ENCODE assay signal across 22 cellular contexts in the genomic region with DNA sequence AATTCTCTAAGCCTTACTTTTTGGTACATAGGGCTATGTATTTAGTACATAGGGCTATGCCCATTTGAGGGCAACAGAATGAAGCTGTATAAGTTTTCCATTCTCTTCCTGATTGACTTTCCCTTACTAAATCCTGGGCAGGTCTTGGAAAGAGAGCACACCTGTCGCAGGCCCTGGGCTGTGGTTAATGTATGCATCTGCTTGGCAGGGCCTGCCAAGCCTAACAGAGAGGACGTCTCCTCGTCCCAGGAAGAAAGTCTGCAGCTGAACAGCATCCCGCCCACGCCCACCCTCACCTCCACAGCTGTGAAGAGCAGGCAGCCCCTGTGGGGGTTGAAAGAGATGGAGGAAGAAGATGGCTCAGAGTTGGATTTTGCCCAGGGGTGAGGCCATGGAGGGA. TPM values are rescaled to one million over a fixed set of nuclear protein-coding genes. Genes with fewer than 3 reads are reported as not detected.
A peak's percentile ranks its signal among the peaks of the same experiment; 100 is the strongest.
DNase-seq lines count a peak whose midpoint lies in the region; ATAC-seq and TF ChIP-seq lines count a peak whose summit lies in the region.
"Had no signal": no experiment of that assay in that cellular context is flagged by ENCODE, and none has a peak within 500 bp of the region (broad histone marks: within the 10 kb centered on the region; RNA-seq: fewer than 3 reads in every experiment).

No MANE protein-coding gene starts in this region.

- H3K4me3 ChIP-seq in BLaER1 treated with 17β-estradiol and CSF1 and Interleukin-3, amounts not matched to agents 10 nM and 100 nM = no peak overlapping the region
- no peak overlapping the region for H3K4me3 ChIP-seq in CD4-positive, alpha-beta memory T cell (ENCODE audit: low read length in 2 of 2)
- H3K4me3 ChIP-seq in mucosa of descending colon = no peak overlapping the region
- H3K4me3 ChIP-seq: GM23338, hepatocyte, SK-N-MC had no signal

- DNase-seq in CD4-positive, alpha-beta memory T cell = no peak
- DNase-seq in T-helper 17 cell (no peak), mucosa of descending colon (peak in 2 of 3 donors; percentile 40 to 52), HT-29 (ENCODE audit: low spot score) (no peak), SW480 (ENCODE audit: low spot score) (no peak)
- DNase-seq: DMS79, endodermal cell, KBM-7, kidney glomerular epithelial cell, NCI-H2171, NCI-H774, trophoblast cell had no signal

- peaks cover 0 to 4% (median 0%) of the 10 kb centered on the region in 11 experiments; a peak in 1 of 22 replicates for H3K36me3 ChIP-seq in BLaER1 treated with 17β-estradiol and CSF1 and Interleukin-3, amounts not matched to agents 10 nM and 100 nM
- H3K36me3 ChIP-seq in CD4-positive, alpha-beta memory T cell (ENCODE audit: insufficient read depth, low read length) = no peaks in the 10 kb centered on the region
- H3K36me3 ChIP-seq in mucosa of descending colon (ENCODE audit: low read depth) = no peaks in the 10 kb centered on the region

- no peaks in the 10 kb centered on the region for H3K9me3 Mint-ChIP-seq in CD4-positive, alpha-beta memory T cell
- H3K9me3 Mint-ChIP-seq: endodermal cell, GM23338 had no signal

- H3K4me3 Mint-ChIP-seq in CD4-positive, alpha-beta memory T cell = peak overlapping the region in 4 of 8 donors; percentile 4 to 71 (median 34)
- peak overlapping the region; percentile 76 for H3K4me3 Mint-ChIP-seq in T-helper 17 cell
- H3K4me3 Mint-ChIP-seq: endodermal cell, GM23338 had no signal

- ATAC-seq in T-helper 17 cell (no peak), mucosa of descending colon (peak; percentile 46), SK-N-SH treated with all-trans-retinoic acid at 6 μM for 48 hours (no peak)
- ATAC-seq: GM23338, Panc1, right cardiac atrium had no signal

- H3K27ac Mint-ChIP-seq in CD4-positive, alpha-beta memory T cell = peak overlapping the region in 6 of 7 donors; percentile 16 to 94 (median 76)
- peak overlapping the region; percentile 93 for H3K27ac Mint-ChIP-seq in T-helper 17 cell
- H3K27ac Mint-ChIP-seq: GM23338 had no signal

- CTCF ChIA-PET in CD4-positive, alpha-beta memory T cell (lab: Charles Lee; ENCODE audit: partially characterized antibody) = interaction anchor here (0.7 to 1.8 kb wide), 5 partner anchors 10 to 109 kb away, joined by 3 to 6 read pairs (median 3); partner anchors contain the start of genes AP4M1 and MCM7

- H3K27me3 Mint-ChIP-seq in CD4-positive, alpha-beta memory T cell = no peaks in the 10 kb centered on the region
- no peaks in the 10 kb centered on the region for H3K27me3 Mint-ChIP-seq in T-helper 17 cell

- H3K4me2 ChIP-seq in BLaER1 treated with 17β-estradiol and CSF1 and Interleukin-3, amounts not matched to agents 10 nM and 100 nM = peak overlapping the region; percentile 54 to 85 (median 80)
- H3K4me2 ChIP-seq: GM23338, hepatocyte had no signal

- peaks cover 23 to 58% (median 44%) of the 10 kb centered on the region in 10 experiments for H3K4me1 ChIP-seq in BLaER1 treated with 17β-estradiol and CSF1 and Interleukin-3, amounts not matched to agents 10 nM and 100 nM
- peaks cover 37% of the 10 kb centered on the region for H3K4me1 ChIP-seq in CD4-positive, alpha-beta memory T cell (ENCODE audit: insufficient read depth, low read length)
- H3K4me1 ChIP-seq in mucosa of descending colon (ENCODE audit: low read depth) = peaks cover 14% of the 10 kb centered on the region

- peaks cover 38 to 56% (median 44%) of the 10 kb centered on the region in 4 donors for H3K4me1 Mint-ChIP-seq in CD4-positive, alpha-beta memory T cell
- peaks cover 30% of the 10 kb centered on the region for H3K4me1 Mint-ChIP-seq in T-helper 17 cell

- H3K36me3 Mint-ChIP-seq in CD4-positive, alpha-beta memory T cell = no peaks in the 10 kb centered on the region
- peaks cover 2% of the 10 kb centered on the region for H3K36me3 Mint-ChIP-seq in T-helper 17 cell (ENCODE audit: low read depth)

- intact Hi-C loops in CD4-positive, alpha-beta memory T cell (cut with micrococcal nuclease) = loop anchor here (5.0 kb wide), 1 partner anchor 34 kb away; the partner anchor contains the start of genes GPC2 and STAG3
- intact Hi-C loops in mucosa of descending colon (cut with DNase I, micrococcal nuclease) = loop anchor here (5.0 to 10.0 kb wide), 2 partner anchors 76 to 79 kb away; no protein-coding TSS in a partner anchor

- no peak overlapping the region for H3K9ac ChIP-seq in BLaER1 treated with 17β-estradiol and CSF1 and Interleukin-3, amounts not matched to agents 10 nM and 100 nM

- TF ChIP-seq CTCF in mucosa of descending colon (IDR thresholded peaks at IDR 0.05) = no peak

- POLR2A ChIA-PET in CD4-positive, alpha-beta memory T cell (lab: Charles Lee; ENCODE audit: partially characterized antibody) = interaction anchor here (1.0 to 5.2 kb wide), 10 partner anchors 10 to 218 kb away, joined by 3 to 29 read pairs (median 6); partner anchors contain the start of genes GAL3ST4, LAMTOR4, MEPCE and PVRIG

- H3K9me3 ChIP-seq in BLaER1 treated with 17β-estradiol and CSF1 and Interleukin-3, amounts not matched to agents 10 nM and 100 nM (replicated peaks in 1 of 11) = no peaks in the 10 kb centered on the region
- no peaks in the 10 kb centered on the region for H3K9me3 ChIP-seq in CD4-positive, alpha-beta memory T cell (ENCODE audit: control insufficient read depth in 1 of 2, low read length in 2 of 2)
- H3K9me3 ChIP-seq in T-helper 17 cell (ENCODE audit: control insufficient read depth, low read length, poor library complexity, severe bottlenecking) (no peaks in the 10 kb centered on the region), mucosa of descending colon (no peaks in the 10 kb centered on the region)

- no peak overlapping the region for H3K27ac ChIP-seq in BLaER1 treated with 17β-estradiol and CSF1 and Interleukin-3, amounts not matched to agents 10 nM and 100 nM
- H3K27ac ChIP-seq in CD4-positive, alpha-beta memory T cell (ENCODE audit: low read depth, low read length) = no peak overlapping the region
- H3K27ac ChIP-seq: hepatocyte, HL-60, SK-N-MC, VCaP had no signal

- no peaks in the 10 kb centered on the region for H4K20me1 ChIP-seq in BLaER1 treated with 17β-estradiol and CSF1 and Interleukin-3, amounts not matched to agents 10 nM and 100 nM

- peaks cover 0 to 4% (median 0%) of the 10 kb centered on the region in 11 experiments; a peak in 1 of 22 replicates for H3K27me3 ChIP-seq in BLaER1 treated with 17β-estradiol and CSF1 and Interleukin-3, amounts not matched to agents 10 nM and 100 nM
- H3K27me3 ChIP-seq in CD4-positive, alpha-beta memory T cell (ENCODE audit: insufficient read depth, low read length) = no peaks in the 10 kb centered on the region

TF ChIP-seq in SK-N-SH treated with all-trans-retinoic acid at 6 μM for 48 hours, 23 proteins besides CTCF, POLR2A, EP300 and RAD21 (continues in another document):
- TF ChIP-seq ZNF8 (CRISPR knock-in tag; IDR thresholded peaks at IDR 0.05) (no peak), ZNF70 (CRISPR knock-in tag; IDR thresholded peaks at IDR 0.05) (no peak), PPARA (CRISPR knock-in tag; IDR thresholded peaks at IDR 0.05; ENCODE audit: borderline replicate concordance) (no peak), GLIS3 (CRISPR knock-in tag; IDR thresholded peaks at IDR 0.05) (no peak)
- TF ChIP-seq, protein P1, sequence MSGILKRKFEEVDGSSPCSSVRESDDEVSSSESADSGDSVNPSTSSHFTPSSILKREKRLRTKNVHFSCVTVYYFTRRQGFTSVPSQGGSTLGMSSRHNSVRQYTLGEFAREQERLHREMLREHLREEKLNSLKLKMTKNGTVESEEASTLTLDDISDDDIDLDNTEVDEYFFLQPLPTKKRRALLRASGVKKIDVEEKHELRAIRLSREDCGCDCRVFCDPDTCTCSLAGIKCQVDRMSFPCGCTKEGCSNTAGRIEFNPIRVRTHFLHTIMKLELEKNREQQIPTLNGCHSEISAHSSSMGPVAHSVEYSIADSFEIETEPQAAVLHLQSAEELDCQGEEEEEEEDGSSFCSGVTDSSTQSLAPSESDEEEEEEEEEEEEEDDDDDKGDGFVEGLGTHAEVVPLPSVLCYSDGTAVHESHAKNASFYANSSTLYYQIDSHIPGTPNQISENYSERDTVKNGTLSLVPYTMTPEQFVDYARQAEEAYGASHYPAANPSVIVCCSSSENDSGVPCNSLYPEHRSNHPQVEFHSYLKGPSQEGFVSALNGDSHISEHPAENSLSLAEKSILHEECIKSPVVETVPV (CRISPR knock-in tag; IDR thresholded peaks at IDR 0.05) = no peak
- TF ChIP-seq, protein P2, sequence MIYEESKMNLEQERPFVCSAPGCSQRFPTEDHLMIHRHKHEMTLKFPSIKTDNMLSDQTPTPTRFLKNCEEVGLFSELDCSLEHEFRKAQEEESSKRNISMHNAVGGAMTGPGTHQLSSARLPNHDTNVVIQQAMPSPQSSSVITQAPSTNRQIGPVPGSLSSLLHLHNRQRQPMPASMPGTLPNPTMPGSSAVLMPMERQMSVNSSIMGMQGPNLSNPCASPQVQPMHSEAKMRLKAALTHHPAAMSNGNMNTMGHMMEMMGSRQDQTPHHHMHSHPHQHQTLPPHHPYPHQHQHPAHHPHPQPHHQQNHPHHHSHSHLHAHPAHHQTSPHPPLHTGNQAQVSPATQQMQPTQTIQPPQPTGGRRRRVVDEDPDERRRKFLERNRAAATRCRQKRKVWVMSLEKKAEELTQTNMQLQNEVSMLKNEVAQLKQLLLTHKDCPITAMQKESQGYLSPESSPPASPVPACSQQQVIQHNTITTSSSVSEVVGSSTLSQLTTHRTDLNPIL (CRISPR knock-in tag; IDR thresholded peaks at IDR 0.05; ENCODE audit: low read depth) = no peak

RNA-seq across cellular contexts. Expression of gene PVRIG, which starts 8.9 kb away (rescaled TPM):
- 10 to 100 TPM; 77.4 to 85.2 TPM for total RNA-seq in CD4-positive, alpha-beta memory T cell
- polyA plus RNA-seq in CD4-positive, alpha-beta memory T cell = 10 to 100 TPM; 68.2 to 87.3 TPM
- total RNA-seq in T-helper 17 cell = 10 to 100 TPM; 30.1 to 30.5 TPM
- total RNA-seq in mucosa of descending colon = 1 to 10 TPM in 1 of 3 donors, under 1 TPM in 1, not detected in 1; 0.76 to 1.4 TPM
- not detected in 2 replicates for total RNA-seq in HT-29 (2014; rRNA removed; shearing (Covaris generic))
- total RNA-seq: endodermal cell, GM23338, hepatocyte, right cardiac atrium had no signal
- polyA plus RNA-seq: BJ had no signal

RNA-seq across cellular contexts. Expression of gene STAG3, which starts 33.1 kb away (rescaled TPM):
- 1 to 10 TPM; 6.5 to 7.7 TPM for total RNA-seq in CD4-positive, alpha-beta memory T cell
- 1 to 10 TPM; 1.6 to 3.7 TPM for polyA plus RNA-seq in CD4-positive, alpha-beta memory T cell
- total RNA-seq in T-helper 17 cell = 1 to 10 TPM; 4.0 to 4.8 TPM
- 1 to 10 TPM; 2.4 to 6.4 (median 2.8) TPM for total RNA-seq in mucosa of descending colon
- 0.05 and 0.08 TPM in 2 replicates for total RNA-seq in HT-29 (2014; rRNA removed; shearing (Covaris generic))

RNA-seq across cellular contexts. Expression of gene GPC2, which starts 33.6 kb away (rescaled TPM):
- 10 to 100 TPM; 11.8 to 12.5 TPM for total RNA-seq in CD4-positive, alpha-beta memory T cell
- polyA plus RNA-seq in CD4-positive, alpha-beta memory T cell = under 1 TPM in 1 of 2 donors, not detected in 1; 0.73 TPM
- total RNA-seq in T-helper 17 cell (1 to 10 TPM; 5.0 to 8.5 TPM), mucosa of descending colon (1 to 10 TPM; 3.4 to 6.2 (median 5.1) TPM)
- 1.7 and 4.2 TPM in 2 replicates for total RNA-seq in HT-29 (2014; rRNA removed; shearing (Covaris generic))

RNA-seq across cellular contexts. Expression of gene GAL3ST4, which starts 42.4 kb away (rescaled TPM):
- 1 to 10 TPM; 8.0 to 8.9 TPM for total RNA-seq in CD4-positive, alpha-beta memory T cell
- polyA plus RNA-seq in CD4-positive, alpha-beta memory T cell = 1 to 10 TPM; 2.3 to 5.0 TPM
- total RNA-seq in T-helper 17 cell (1 to 10 TPM; 5.0 to 6.5 TPM), mucosa of descending colon (1 to 10 TPM; 5.4 to 8.0 (median 6.1) TPM)
- not detected in 2 replicates for total RNA-seq in HT-29 (2014; rRNA removed; shearing (Covaris generic))

RNA-seq across cellular contexts. Expression of gene TRAPPC14, which starts 52.3 kb away (rescaled TPM):
- 10 to 100 TPM; 68.7 to 73.0 TPM for total RNA-seq in CD4-positive, alpha-beta memory T cell
- polyA plus RNA-seq in CD4-positive, alpha-beta memory T cell = 1 to 10 TPM; 1.4 to 5.5 TPM
- total RNA-seq in T-helper 17 cell (10 to 100 TPM; 45.8 to 46.9 TPM), mucosa of descending colon (10 to 100 TPM; 36.7 to 78.9 (median 49.0) TPM)
- 22.5 and 27.8 TPM in 2 replicates for total RNA-seq in HT-29 (2014; rRNA removed; shearing (Covaris generic))

Comparison
In these comparisons a context has a peak if more than half of its experiments do, and no peak if none do; other contexts are left out.
1. DNase-seq: peak in mucosa of descending colon (2 of 3); none in CD4-positive, alpha-beta memory T cell (0 of 5), T-helper 17 cell (0 of 3), HT-29 (single experiment) and SW480 (single experiment).
2. RNA of gene PVRIG, which starts 8.9 kb away (total RNA-seq): 77.4 to 85.2 TPM in CD4-positive, alpha-beta memory T cell and 30.1 to 30.5 TPM in T-helper 17 cell; 0.76 to 1.4 TPM in mucosa of descending colon and not detected in HT-29; every median in the first group is over 10 times any median in the second.